Comparison of ENCODE assay signal across 8 cellular contexts in the genomic region with DNA sequence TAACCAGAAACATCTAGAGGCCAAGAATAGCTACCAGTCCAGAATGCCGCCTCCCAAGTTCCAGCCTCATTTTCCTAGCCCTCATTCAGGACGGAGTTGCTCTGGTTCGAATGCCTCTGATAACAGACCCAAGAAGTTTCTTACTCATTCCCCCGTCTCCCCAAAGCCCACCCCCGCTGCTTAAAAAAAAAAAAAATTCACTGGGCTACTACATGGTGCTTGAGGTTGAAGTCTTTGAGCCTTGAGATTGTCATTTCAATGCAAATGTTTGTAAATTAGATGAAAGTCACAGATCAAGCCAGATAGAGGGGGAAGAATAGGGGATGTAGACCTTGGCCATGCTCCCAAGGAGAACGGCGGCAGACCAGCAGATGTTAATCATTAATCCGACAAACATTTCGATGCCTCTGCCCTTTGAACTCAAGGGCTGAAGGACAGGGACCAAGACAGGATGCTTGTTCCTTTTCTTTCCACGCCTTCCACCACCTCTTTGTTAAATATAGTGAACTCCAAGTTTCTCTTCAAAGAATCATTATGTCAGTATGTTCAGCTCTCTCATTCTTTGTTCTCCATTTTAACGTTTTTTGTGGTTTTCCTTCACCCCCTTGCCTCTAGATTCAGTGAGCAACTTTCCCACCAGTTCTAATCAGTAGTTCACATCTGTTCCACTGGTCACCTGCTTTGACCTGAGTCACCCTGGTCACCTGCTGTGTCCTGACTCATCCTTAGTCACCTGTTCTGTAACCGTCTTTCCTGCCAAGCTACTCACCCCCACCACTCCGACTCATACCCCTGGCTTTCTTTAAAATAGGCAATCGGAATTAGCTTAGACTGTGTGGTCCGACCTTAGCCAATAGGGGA.
DNase-seq lines count a peak whose midpoint lies in the region; ATAC-seq and TF ChIP-seq lines count a peak whose summit lies in the region.

No MANE protein-coding gene starts in this region.

- H3K9me3 Mint-ChIP-seq in endodermal cell (peaks cover 10% of the 10 kb centered on the region), natural killer cell (no peaks in the 10 kb centered on the region)

- H3K36me3 Mint-ChIP-seq in endodermal cell (ENCODE audit: low read depth) (no peaks in the 10 kb centered on the region), natural killer cell (no peaks in the 10 kb centered on the region)

- H3K4me1 ChIP-seq in SJCRH30 (no peaks in the 10 kb centered on the region), endodermal cell (ENCODE audit: control insufficient read depth, insufficient read depth, low read length) (peaks cover 22% of the 10 kb centered on the region)

- ATAC-seq in HG02678 (IDR thresholded peaks at IDR 0.05; ENCODE audit: unreplicated experiment) = peak; percentile 67
- ATAC-seq in GM18517 (IDR thresholded peaks at IDR 0.05; ENCODE audit: unreplicated experiment) = no peak
- ATAC-seq in natural killer cell = no peak

- in situ Hi-C loops in Caki2 (cut with HindIII; ENCODE audit: low pct_unique_long_range_greater_than_20kb, low sequenced_read_pairs) = no loop called here

- no peaks in the 10 kb centered on the region for H3K27me3 ChIP-seq in SJCRH30
- H3K27me3 ChIP-seq in endodermal cell (ENCODE audit: control insufficient read depth, insufficient read depth, low read length, poor library complexity, severe bottlenecking) = no peaks in the 10 kb centered on the region

- TF ChIP-seq CTCF in endodermal cell (conservative IDR thresholded peaks at IDR 0.05) = no peak
- no peak for TF ChIP-seq CTCF in natural killer cell (IDR thresholded peaks at IDR 0.05)

- H3K4me1 Mint-ChIP-seq in endodermal cell (peaks cover 41% of the 10 kb centered on the region), natural killer cell (no peaks in the 10 kb centered on the region)

- no peak overlapping the region for H3K9ac ChIP-seq in endodermal cell (ENCODE audit: extremely low read depth, low read length, poor library complexity, severe bottlenecking)

- H3K36me3 ChIP-seq in SJCRH30 = no peaks in the 10 kb centered on the region
- no peaks in the 10 kb centered on the region for H3K36me3 ChIP-seq in endodermal cell (ENCODE audit: control insufficient read depth, insufficient read depth, low read length)

- H3K27ac Mint-ChIP-seq in endodermal cell = peak overlapping the region; percentile 85
- H3K27ac Mint-ChIP-seq in natural killer cell = no peak overlapping the region

- H3K9me3 ChIP-seq in SJCRH30 (replicated peaks) = no peaks in the 10 kb centered on the region
- H3K9me3 ChIP-seq in endodermal cell (ENCODE audit: control insufficient read depth, low read length) = peaks cover 10% of the 10 kb centered on the region

- H3K4me3 ChIP-seq in SJCRH30 (no peak overlapping the region), endodermal cell (ENCODE audit: low read length) (no peak overlapping the region)

- WGBS in endodermal cell (ENCODE audit: insufficient coverage in 1 of 2, insufficient read length in 1 of 2), 2 experiments = 47 to 56% methylated on average over 9 to 15 of the region's 15 CpGs

- peak overlapping the region; percentile 3 for H3K4me3 Mint-ChIP-seq in endodermal cell
- H3K4me3 Mint-ChIP-seq in natural killer cell = no peak overlapping the region

- DNase-seq in Caki2 (ENCODE audit: low read depth) (peak; percentile 99), SJCRH30 (peak; percentile 10 to 13), endodermal cell (peak; percentile 84), NCI-H446 treated with DMSO at 0.1 percent for 48 hours (lab: John Stamatoyannopoulos, UW) (no peak), natural killer cell (no peak)
- peak; percentile 46 to 64 for DNase-seq in stimulated activated CD8-positive, alpha-beta memory T cell treated with anti-CD3 and anti-CD28 coated beads, Interleukin-15, amount 100 ng/mL, for 48 hours (ENCODE audit: low read depth in 2 of 2)

- H3K27me3 Mint-ChIP-seq in endodermal cell (ENCODE audit: insufficient read depth) = no peaks in the 10 kb centered on the region
- peaks cover 19 to 27% of the 10 kb centered on the region in 2 donors for H3K27me3 Mint-ChIP-seq in natural killer cell (ENCODE audit: low read depth in 2 of 2)

- H3K27ac ChIP-seq in SJCRH30 (no peak overlapping the region), endodermal cell (ENCODE audit: low read depth, low read length) (no peak overlapping the region)

- intact Hi-C loops in natural killer cell (cut with micrococcal nuclease) = loop anchor here (1.0 kb wide), 1 partner anchor 19 kb away; no protein-coding TSS in a partner anchor

Comparison
In these comparisons a context has a peak if more than half of its experiments do, and no peak if none do; other contexts are left out.
1. DNase-seq: peak in Caki2 (single experiment), SJCRH30 (2 of 2), endodermal cell (single experiment) and stimulated activated CD8-positive, alpha-beta memory T cell treated with anti-CD3 and anti-CD28 coated beads, Interleukin-15, amount 100 ng/mL, for 48 hours (2 of 2); none in NCI-H446 treated with DMSO at 0.1 percent for 48 hours (single experiment) and natural killer cell (single experiment).